In genomic region chr6:148273962-148274752, GRCh38 we compare ENCODE assay signal across 1 cellular context.
TF ChIP-seq lines count a peak whose summit lies in the region.

No MANE protein-coding gene starts in this region.

TF ChIP-seq in HepG2, 621 proteins besides CTCF, POLR2A, EP300 and RAD21 (continued from another document):
- TF ChIP-seq PBX3 (CRISPR knock-in tag; IDR thresholded peaks at IDR 0.05; ENCODE audit: borderline replicate concordance) (no peak), ZBTB26 (CRISPR knock-in tag; IDR thresholded peaks at IDR 0.05; ENCODE audit: borderline replicate concordance) (no peak), MAFF (IDR thresholded peaks at IDR 0.05; ENCODE audit: low read depth, low read length) (peak; percentile 82), ZNF354B (CRISPR knock-in tag; IDR thresholded peaks at IDR 0.05) (no peak), STAT5B (CRISPR knock-in tag; IDR thresholded peaks at IDR 0.05) (no peak), MAFK (conservative IDR thresholded peaks at IDR 0.05 in 1 of 2, IDR thresholded peaks at IDR 0.05 in 1 of 2; ENCODE audit: low read length in 2 of 2) (peak; percentile 83 to 89), ZNF672 (CRISPR knock-in tag; IDR thresholded peaks at IDR 0.05) (no peak)
